Comparison of ENCODE assay signal across 9 cellular contexts in genomic region chr10:46516660-46517416, GRCh38. TPM values are rescaled to one million over a fixed set of nuclear protein-coding genes. Genes with fewer than 3 reads are reported as not detected.
A peak's percentile ranks its signal among the peaks of the same experiment; 100 is the strongest.
DNase-seq lines count a peak whose midpoint lies in the region; ATAC-seq and TF ChIP-seq lines count a peak whose summit lies in the region.
"Had no signal": no experiment of that assay in that cellular context is flagged by ENCODE, and none has a peak within 500 bp of the region (broad histone marks: within the 10 kb centered on the region; RNA-seq: fewer than 3 reads in every experiment).

No MANE protein-coding gene starts in this region.

- WGBS in mesenchymal stem cell, result 49% methylated on average over 11 of the region's 11 CpGs

- H2AFZ ChIP-seq in mesenchymal stem cell (ENCODE audit: low read depth, low read length), result no peak overlapping the region

- no peak overlapping the region for H4K91ac ChIP-seq in mesenchymal stem cell (ENCODE audit: low read length)

- no peak overlapping the region for H3K4me2 ChIP-seq in mesenchymal stem cell (ENCODE audit: low read length, poor library complexity, severe bottlenecking)
- H3K4me2 ChIP-seq: KMS-11 had no signal

- H2BK120ac ChIP-seq in mesenchymal stem cell (ENCODE audit: low read depth, low read length), result no peak overlapping the region

- peak overlapping the region; percentile 7 for H2AK5ac ChIP-seq in mesenchymal stem cell (ENCODE audit: low read length, severe bottlenecking)

- no peak for ATAC-seq in GM21528 (IDR thresholded peaks at IDR 0.05; ENCODE audit: low FRiP score, unreplicated experiment)
- no peak for ATAC-seq in HG02642 (IDR thresholded peaks at IDR 0.05; ENCODE audit: poor library complexity, unreplicated experiment)

- H3K27ac ChIP-seq in brain microvascular endothelial cell, result no peak overlapping the region
- no peak overlapping the region for H3K27ac ChIP-seq in mesenchymal stem cell (ENCODE audit: low read length, poor library complexity, severe bottlenecking)
- H3K27ac ChIP-seq: KMS-11 had no signal

- no peak overlapping the region for H3K18ac ChIP-seq in mesenchymal stem cell (ENCODE audit: low read depth in 1 of 2, low read length in 2 of 2)

- H3K79me1 ChIP-seq in mesenchymal stem cell (replicated peaks; ENCODE audit: low read length, poor library complexity, severe bottlenecking), result no peaks in the 10 kb centered on the region

- H3K4me3 ChIP-seq in AG04449 (ENCODE audit: low read depth, low read length) (no peak overlapping the region), brain microvascular endothelial cell (ENCODE audit: low read depth, low read length) (no peak overlapping the region), mesenchymal stem cell (ENCODE audit: insufficient read depth in 1 of 2, low read depth in 1 of 2, low read length in 2 of 2) (peak overlapping the region in 1 of 2 experiments; percentile 1)

- H3K14ac ChIP-seq in mesenchymal stem cell (ENCODE audit: low read length in 2 of 2), result peak overlapping the region in 1 of 2 experiments; percentile 15

- H2BK15ac ChIP-seq in mesenchymal stem cell (ENCODE audit: low read depth, poor library complexity, severe bottlenecking), result no peak overlapping the region

- H3K36me3 ChIP-seq in brain microvascular endothelial cell (replicated peaks) (no peaks in the 10 kb centered on the region), mesenchymal stem cell (ENCODE audit: control insufficient read depth in 1 of 2, insufficient read depth in 2 of 2, low read depth in 1 of 2, low read length in 2 of 2) (no peaks in the 10 kb centered on the region)

- H3K4me1 ChIP-seq in mesenchymal stem cell (ENCODE audit: control insufficient read depth, insufficient read depth, low read depth, low read length), result peaks cover 4% of the 10 kb centered on the region

- H3K9me3 ChIP-seq in mesenchymal stem cell (ENCODE audit: control insufficient read depth, low read length), result no peaks in the 10 kb centered on the region

- H3K23ac ChIP-seq in mesenchymal stem cell (ENCODE audit: low read length in 2 of 2), result no peak overlapping the region

- in situ Hi-C loops in brain microvascular endothelial cell (cut with HindIII; ENCODE audit: low pct_ligation_motif_present, low sequenced_read_pairs), result no loop called here

- no peak for TF ChIP-seq CTCF in AG04449 (IDR thresholded peaks at IDR 0.05; ENCODE audit: insufficient read depth, low read length, missing control alignments)
- TF ChIP-seq CTCF in brain microvascular endothelial cell (IDR thresholded peaks at IDR 0.05; ENCODE audit: low read depth, low read length, missing control alignments), result no peak

- H3K27me3 ChIP-seq in brain microvascular endothelial cell (replicated peaks) (no peaks in the 10 kb centered on the region), mesenchymal stem cell (ENCODE audit: control insufficient read depth in 1 of 2, insufficient read depth in 1 of 2, low read length in 2 of 2) (peaks cover 0 to 38% of the 10 kb centered on the region in 2 experiments)

- H3K9ac ChIP-seq in mesenchymal stem cell (ENCODE audit: low read length), result no peak overlapping the region
- H3K9ac ChIP-seq: KMS-11 had no signal

- H3K4ac ChIP-seq in mesenchymal stem cell (ENCODE audit: low read depth in 1 of 2, low read length in 2 of 2), result no peak overlapping the region

- no peak overlapping the region for H4K8ac ChIP-seq in mesenchymal stem cell (ENCODE audit: low read length)

- DNase-seq in AG04449 (ENCODE audit: low read depth, low spot score) (peak; percentile 72), HK-2 (ENCODE audit: unreplicated experiment) (peak; percentile 62), brain microvascular endothelial cell (peak; percentile 83), mesenchymal stem cell (peak; percentile 80), SIG-M5 (lab: John Stamatoyannopoulos, UW) (no peak)
- no peak for DNase-seq in stimulated activated CD4-positive, alpha-beta T cell treated with anti-CD3 and anti-CD28 coated beads, Interleukin-2, amount 100 ng/mL, for 48 hours

- POLR2A ChIA-PET in AG04449 (lab: Yijun Ruan, JAX), result no interaction called here

- H2BK5ac ChIP-seq in mesenchymal stem cell (ENCODE audit: low read depth, low read length, poor library complexity, severe bottlenecking), result no peak overlapping the region

- CTCF ChIA-PET in AG04449 (lab: Yijun Ruan, JAX), result interaction anchor here (1.3 to 1.4 kb wide), 2 partner anchors 24 to 28 kb away, joined by 4 read pairs; no protein-coding TSS in a partner anchor

- H2BK12ac ChIP-seq in mesenchymal stem cell (ENCODE audit: low read length in 2 of 2), result no peak overlapping the region

RNA-seq across cellular contexts. Expression of gene GPRIN2, which starts 39.6 kb away (rescaled TPM):
- not detected for polyA plus RNA-seq in mesenchymal stem cell (2013, experiment 1 of 2)
- 0.03 TPM for polyA plus RNA-seq in mesenchymal stem cell (2013, experiment 2 of 2)

RNA-seq across cellular contexts. Expression of gene NPY4R, which starts 51.1 kb away (rescaled TPM):
- 0.03 TPM for polyA plus RNA-seq in mesenchymal stem cell (2013, experiment 1 of 2)
- not detected for polyA plus RNA-seq in mesenchymal stem cell (2013, experiment 2 of 2)

Comparison
In these comparisons a context has a peak if more than half of its experiments do, and no peak if none do; other contexts are left out.
1. DNase-seq: peak in AG04449 (single experiment), HK-2 (single experiment), brain microvascular endothelial cell (single experiment) and mesenchymal stem cell (single experiment); none in stimulated activated CD4-positive, alpha-beta T cell treated with anti-CD3 and anti-CD28 coated beads, Interleukin-2, amount 100 ng/mL, for 48 hours (0 of 2) and SIG-M5 (single experiment).